In the genomic region with DNA sequence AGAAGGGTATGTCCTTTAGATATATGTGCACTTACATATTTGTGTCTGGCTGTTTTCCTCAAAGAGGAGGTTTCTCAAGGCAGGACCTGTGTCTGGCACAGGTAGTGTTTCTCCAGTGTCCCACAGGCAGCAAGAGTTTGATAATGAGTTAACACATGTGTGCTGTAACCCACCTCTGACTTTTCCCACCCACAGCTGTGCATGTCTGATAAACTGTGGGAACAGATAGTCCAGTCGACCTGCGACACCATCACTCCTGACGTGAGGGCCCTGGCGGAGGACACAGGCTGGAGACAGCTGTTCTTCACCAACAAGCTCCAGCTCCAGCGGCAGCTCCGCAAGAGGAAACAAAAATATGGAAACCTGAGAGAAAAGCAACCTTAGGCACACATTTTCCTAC, we compare ENCODE assay signal across 1 cellular context.
TF ChIP-seq lines count a peak whose summit lies in the region.

No MANE protein-coding gene starts in this region.

TF ChIP-seq in IMR-90, 13 proteins besides CTCF, POLR2A, EP300 and RAD21 (continued from another document):
- TF ChIP-seq RCOR1 (IDR thresholded peaks at IDR 0.05; ENCODE audit: insufficient replicate concordance, low read length) (no peak), MAFK (IDR thresholded peaks at IDR 0.05; ENCODE audit: low read depth, low read length) (no peak), FOS (IDR thresholded peaks at IDR 0.05; ENCODE audit: low read depth, low read length) (no peak), SMC3 (IDR thresholded peaks at IDR 0.05; ENCODE audit: low read depth, low read length) (no peak), CHD1 (IDR thresholded peaks at IDR 0.05; ENCODE audit: low read depth, low read length) (no peak)
- TF ChIP-seq, protein P1, sequence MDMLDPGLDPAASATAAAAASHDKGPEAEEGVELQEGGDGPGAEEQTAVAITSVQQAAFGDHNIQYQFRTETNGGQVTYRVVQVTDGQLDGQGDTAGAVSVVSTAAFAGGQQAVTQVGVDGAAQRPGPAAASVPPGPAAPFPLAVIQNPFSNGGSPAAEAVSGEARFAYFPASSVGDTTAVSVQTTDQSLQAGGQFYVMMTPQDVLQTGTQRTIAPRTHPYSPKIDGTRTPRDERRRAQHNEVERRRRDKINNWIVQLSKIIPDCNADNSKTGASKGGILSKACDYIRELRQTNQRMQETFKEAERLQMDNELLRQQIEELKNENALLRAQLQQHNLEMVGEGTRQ (IDR thresholded peaks at IDR 0.05; ENCODE audit: low read depth, low read length): no peak
- TF ChIP-seq, protein P2, sequence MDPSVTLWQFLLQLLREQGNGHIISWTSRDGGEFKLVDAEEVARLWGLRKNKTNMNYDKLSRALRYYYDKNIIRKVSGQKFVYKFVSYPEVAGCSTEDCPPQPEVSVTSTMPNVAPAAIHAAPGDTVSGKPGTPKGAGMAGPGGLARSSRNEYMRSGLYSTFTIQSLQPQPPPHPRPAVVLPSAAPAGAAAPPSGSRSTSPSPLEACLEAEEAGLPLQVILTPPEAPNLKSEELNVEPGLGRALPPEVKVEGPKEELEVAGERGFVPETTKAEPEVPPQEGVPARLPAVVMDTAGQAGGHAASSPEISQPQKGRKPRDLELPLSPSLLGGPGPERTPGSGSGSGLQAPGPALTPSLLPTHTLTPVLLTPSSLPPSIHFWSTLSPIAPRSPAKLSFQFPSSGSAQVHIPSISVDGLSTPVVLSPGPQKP (IDR thresholded peaks at IDR 0.05; ENCODE audit: borderline replicate concordance, low read depth, low read length): no peak
